ENCODE assay signal across 7 cellular contexts in the genomic region with DNA sequence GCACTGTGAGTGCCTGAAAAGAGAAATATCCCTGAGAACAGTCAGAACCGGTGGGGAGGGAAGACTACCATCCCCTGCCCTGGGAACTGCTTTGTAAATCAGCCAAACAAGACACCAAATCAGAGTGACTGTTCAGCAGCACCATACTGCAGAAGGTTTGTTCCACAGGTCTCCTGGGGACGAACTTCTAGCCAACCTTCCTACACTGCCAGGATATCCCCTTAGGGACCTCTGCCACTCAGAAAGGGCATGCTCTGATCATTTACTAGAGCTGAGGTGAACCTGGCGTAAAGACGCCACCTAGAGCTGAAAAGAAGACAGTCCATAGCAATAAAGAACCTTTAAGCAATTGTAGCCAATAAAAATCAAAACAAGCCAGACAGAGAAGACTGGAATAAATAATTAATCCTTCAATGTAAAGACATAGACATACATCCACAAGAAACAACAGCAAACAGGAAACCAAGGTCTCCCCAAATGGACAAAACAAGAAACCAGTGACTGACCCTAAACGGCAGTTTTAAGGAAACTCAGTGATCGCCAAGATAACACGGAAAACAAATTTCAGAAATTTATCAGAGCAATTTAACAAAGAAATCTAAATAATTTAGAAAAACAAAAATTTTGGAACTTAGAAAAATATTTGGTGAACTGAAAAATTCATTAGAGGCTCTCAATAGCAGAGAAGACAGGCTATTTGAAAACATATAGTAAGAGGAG.
A peak's percentile ranks its signal among the peaks of the same experiment; 100 is the strongest.
DNase-seq lines count a peak whose midpoint lies in the region; FAIRE-seq and TF ChIP-seq lines count a peak whose summit lies in the region.

No MANE protein-coding gene starts in this region.

- H3K4me1 Mint-ChIP-seq in astrocyte (ENCODE audit: low read depth, unreplicated experiment), result peaks cover 13% of the 10 kb centered on the region

- H3K9me3 ChIP-seq in MG63 (peaks cover 4% of the 10 kb centered on the region), astrocyte (ENCODE audit: insufficient read depth, low read depth, low read length) (no peaks in the 10 kb centered on the region), keratinocyte (ENCODE audit: control insufficient read depth, low read depth, low read length) (no peaks in the 10 kb centered on the region)

- H3K4me2 ChIP-seq in astrocyte (ENCODE audit: low read length) (peak overlapping the region; percentile 24), keratinocyte (ENCODE audit: control insufficient read depth, extremely low read depth, insufficient read depth, low read depth, low read length) (peak overlapping the region; percentile 2)

- H3K4me3 ChIP-seq in GM12865 (ENCODE audit: low read depth, low read length) (no peak overlapping the region), HFF-Myc (replicated peaks; ENCODE audit: low read depth, low read length) (no peak overlapping the region), MG63 (no peak overlapping the region), astrocyte (ENCODE audit: insufficient read depth, low read depth, low read length) (no peak overlapping the region), keratinocyte (ENCODE audit: control insufficient read depth in 2 of 3, extremely low read depth in 1 of 3, insufficient read depth in 2 of 3, low read depth in 1 of 3, low read length in 3 of 3) (no peak overlapping the region)

- no peaks in the 10 kb centered on the region for H3K36me3 Mint-ChIP-seq in astrocyte (ENCODE audit: low read depth, unreplicated experiment)

- H3K27me3 Mint-ChIP-seq in astrocyte (ENCODE audit: low read depth, unreplicated experiment), result no peaks in the 10 kb centered on the region

- H3K27ac Mint-ChIP-seq in astrocyte (ENCODE audit: unreplicated experiment), result peak overlapping the region; percentile 28

- H3K4me1 ChIP-seq in astrocyte (ENCODE audit: insufficient read depth, low read length), result peaks cover 16% of the 10 kb centered on the region
- peaks cover 13% of the 10 kb centered on the region for H3K4me1 ChIP-seq in keratinocyte (ENCODE audit: control insufficient read depth, extremely low read depth, insufficient read depth, low read length)

- H3K79me2 ChIP-seq in astrocyte (ENCODE audit: insufficient read depth, low read length), result no peaks in the 10 kb centered on the region
- no peaks in the 10 kb centered on the region for H3K79me2 ChIP-seq in keratinocyte (ENCODE audit: control insufficient read depth, insufficient read depth, low read length)

- peak overlapping the region; percentile 53 for H3K27ac ChIP-seq in astrocyte (ENCODE audit: low read depth, low read length)
- H3K27ac ChIP-seq in keratinocyte (ENCODE audit: control insufficient read depth, insufficient read depth, low read length), result peak overlapping the region; percentile 32

- H3K9me3 Mint-ChIP-seq in astrocyte (ENCODE audit: unreplicated experiment), result peaks cover 3% of the 10 kb centered on the region

- no peaks in the 10 kb centered on the region for H3K27me3 ChIP-seq in MG63
- H3K27me3 ChIP-seq in astrocyte (ENCODE audit: insufficient read depth, low read length), result no peaks in the 10 kb centered on the region
- H3K27me3 ChIP-seq in keratinocyte (ENCODE audit: control insufficient read depth, extremely low read depth, insufficient read depth, low read length), result no peaks in the 10 kb centered on the region

- H4K20me1 ChIP-seq in astrocyte (ENCODE audit: insufficient read depth, low read length), result no peaks in the 10 kb centered on the region
- no peaks in the 10 kb centered on the region for H4K20me1 ChIP-seq in keratinocyte (ENCODE audit: control insufficient read depth, extremely low read depth, insufficient read depth, low read length)

- H2AFZ ChIP-seq in astrocyte (ENCODE audit: low read depth, low read length) (peak overlapping the region; percentile 57), keratinocyte (ENCODE audit: control insufficient read depth, low read length) (peak overlapping the region; percentile 80)

- H3K4me3 Mint-ChIP-seq in astrocyte (ENCODE audit: unreplicated experiment), result no peak overlapping the region

- DNase-seq in GM12865 (ENCODE audit: low read depth) (peak; percentile 65), HFF-Myc (ENCODE audit: extremely low read depth, low read depth) (peak; percentile 36), MG63 (peak; percentile 49), SW 1271 (lab: John Stamatoyannopoulos, UW) (peak; percentile 47 to 73), astrocyte (ENCODE audit: low read depth) (peak; percentile 48), keratinocyte (ENCODE audit: low read depth, low spot score) (peak; percentile 17)
- DNase-seq in stimulated activated CD8-positive, alpha-beta memory T cell treated with anti-CD3 and anti-CD28 coated beads, Interleukin-12 subunit alpha, Interleukin-12 subunit beta, amount 100 ng/mL, for 1 hour (ENCODE audit: low read depth), result peak; percentile 28

- FAIRE-seq in astrocyte (lab: Jason Lieb, UNC) (peak; percentile 64), keratinocyte (lab: Jason Lieb, UNC) (peak; percentile 49)

- H3K36me3 ChIP-seq in MG63, result no peaks in the 10 kb centered on the region
- H3K36me3 ChIP-seq in astrocyte (ENCODE audit: insufficient read depth, low read length), result no peaks in the 10 kb centered on the region
- H3K36me3 ChIP-seq in keratinocyte (ENCODE audit: control insufficient read depth in 2 of 2, extremely low read depth in 1 of 2, insufficient read depth in 2 of 2, low read length in 2 of 2), result no peaks in the 10 kb centered on the region

- dilution Hi-C loops in keratinocyte (cut with MboI; ENCODE audit: extremely low pct_ligation_motif_present, low sequenced_read_pairs), result no loop called here

- H3K9me1 ChIP-seq in keratinocyte (ENCODE audit: control insufficient read depth, extremely low read depth, insufficient read depth, low read length), result no peaks in the 10 kb centered on the region

- TF ChIP-seq CTCF in GM12865 (IDR thresholded peaks at IDR 0.05; ENCODE audit: insufficient read depth, low read depth, low read length, missing control alignments), result peak; percentile 52
- peak; percentile 53 for TF ChIP-seq CTCF in HFF-Myc (IDR thresholded peaks at IDR 0.05; ENCODE audit: low read depth, low read length, missing control alignments)
- peak; percentile 60 for TF ChIP-seq CTCF in astrocyte (IDR thresholded peaks at IDR 0.05; ENCODE audit: insufficient read depth, low read depth, low read length)
- TF ChIP-seq CTCF in keratinocyte (optimal IDR thresholded peaks at IDR 0.05 in 1 of 3, IDR thresholded peaks at IDR 0.05 in 1 of 3, conservative IDR thresholded peaks at IDR 0.05 in 1 of 3; ENCODE audit: extremely low read depth in 1 of 3, insufficient read depth in 2 of 3, low read length in 3 of 3), result peak; percentile 59 to 72 (median 63)

- peak overlapping the region; percentile 45 for H3K9ac ChIP-seq in astrocyte (ENCODE audit: low read length)
- peak overlapping the region; percentile 20 for H3K9ac ChIP-seq in keratinocyte (ENCODE audit: control insufficient read depth, extremely low read depth, insufficient read depth, low read length)
